ENCODE assay signal across 12 cellular contexts in the genomic region with DNA sequence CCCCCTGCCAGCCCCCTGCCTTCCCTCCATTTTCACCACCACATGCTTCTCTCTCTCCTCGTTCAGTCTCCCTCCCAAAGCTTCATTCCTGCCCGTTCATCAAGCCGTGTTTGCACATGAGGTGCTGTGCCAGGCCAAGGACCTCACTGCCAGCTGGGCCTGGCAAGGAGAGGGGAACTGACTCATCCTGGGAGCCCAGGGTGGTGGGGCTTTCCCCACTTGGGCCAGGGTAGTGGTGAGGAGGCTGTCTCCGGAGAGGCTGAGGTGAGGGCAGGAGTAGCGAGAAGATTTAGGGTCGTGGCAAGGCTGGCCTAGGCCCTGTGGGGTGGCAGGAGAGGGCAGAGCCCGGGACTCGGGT. TPM values are rescaled to one million over a fixed set of nuclear protein-coding genes. Genes with fewer than 3 reads are reported as not detected.
DNase-seq lines count a peak whose midpoint lies in the region; ATAC-seq, FAIRE-seq and TF ChIP-seq lines count a peak whose summit lies in the region.
"Had no signal": no experiment of that assay in that cellular context is flagged by ENCODE, and none has a peak within 500 bp of the region (broad histone marks: within the 10 kb centered on the region; RNA-seq: fewer than 3 reads in every experiment).

No MANE protein-coding gene starts in this region.

- DNase-seq in activated T-cell treated with anti-CD3 and anti-CD28 coated beads, Interleukin-2, amount 50 U/mL, for 72 hours = peak; percentile 19 to 36
- no peak for DNase-seq in activated T-cell treated with anti-CD3 and anti-CD28 coated beads, Interleukin-2, amount 50 U/mL, for 24 hours
- DNase-seq in T1000 (lab: John Stamatoyannopoulos, UW) (peak; percentile 17), kidney (peak; percentile 76), thyroid gland (peak; percentile 49 to 79), NCI-H2107 (lab: John Stamatoyannopoulos, UW) (no peak)
- DNase-seq: BE2C; effector memory CD8-positive, alpha-beta T cell; MM.1S; uterus had no signal

- peaks cover 2 to 3% of the 10 kb centered on the region in 2 donors for H3K9me3 Mint-ChIP-seq in activated T-cell treated with anti-CD3 and anti-CD28 coated beads, Interleukin-2, amount 50 U/mL, for 72 hours
- no peaks in the 10 kb centered on the region for H3K9me3 Mint-ChIP-seq in activated T-cell treated with anti-CD3 and anti-CD28 coated beads, Interleukin-2, amount 50 U/mL, for 24 hours
- H3K9me3 Mint-ChIP-seq: effector memory CD8-positive, alpha-beta T cell had no signal

- H3K4me1 ChIP-seq in kidney (ENCODE audit: control insufficient read depth in 1 of 2, insufficient read depth in 1 of 2, low read depth in 1 of 2, low read length in 2 of 2) (peaks cover 0 to 9% of the 10 kb centered on the region in 2 donors), thyroid gland (peaks cover 24 to 39% of the 10 kb centered on the region in 2 donors)
- H3K4me1 ChIP-seq: BE2C had no signal

- no peaks in the 10 kb centered on the region for H3K9me3 ChIP-seq in kidney (ENCODE audit: control insufficient read depth in 1 of 2, low read length in 2 of 2)
- no peaks in the 10 kb centered on the region for H3K9me3 ChIP-seq in thyroid gland
- H3K9me3 ChIP-seq: BE2C, uterus had no signal

- 59 to 65% methylated on average over 7 to 8 of the region's 8 CpGs for WGBS in thyroid gland, 2 donors

- intact Hi-C loops in kidney (cut with DNase I) (no loop called here), thyroid gland (cut with DNase I) (no loop called here)

- peaks cover 0 to 2% of the 10 kb centered on the region in 2 donors for H3K36me3 Mint-ChIP-seq in activated T-cell treated with anti-CD3 and anti-CD28 coated beads, Interleukin-2, amount 50 U/mL, for 72 hours (ENCODE audit: insufficient read depth in 2 of 2)
- no peaks in the 10 kb centered on the region for H3K36me3 Mint-ChIP-seq in activated T-cell treated with anti-CD3 and anti-CD28 coated beads, Interleukin-2, amount 50 U/mL, for 24 hours (ENCODE audit: low read depth)

- H3K27ac Mint-ChIP-seq in activated T-cell treated with anti-CD3 and anti-CD28 coated beads, Interleukin-2, amount 50 U/mL, for 72 hours = no peak overlapping the region
- no peak overlapping the region for H3K27ac Mint-ChIP-seq in activated T-cell treated with anti-CD3 and anti-CD28 coated beads, Interleukin-2, amount 50 U/mL, for 24 hours
- H3K27ac Mint-ChIP-seq: effector memory CD8-positive, alpha-beta T cell had no signal

- H3K4me3 Mint-ChIP-seq in activated T-cell treated with anti-CD3 and anti-CD28 coated beads, Interleukin-2, amount 50 U/mL, for 72 hours = no peak overlapping the region
- no peak overlapping the region for H3K4me3 Mint-ChIP-seq in activated T-cell treated with anti-CD3 and anti-CD28 coated beads, Interleukin-2, amount 50 U/mL, for 24 hours
- H3K4me3 Mint-ChIP-seq: effector memory CD8-positive, alpha-beta T cell had no signal

- ATAC-seq in activated T-cell treated with anti-CD3 and anti-CD28 coated beads, Interleukin-2, amount 50 U/mL, for 72 hours (replicated peaks in 1 of 2) = peak; percentile 73 to 74
- no peak for ATAC-seq in HG03139 (IDR thresholded peaks at IDR 0.05; ENCODE audit: unreplicated experiment)
- ATAC-seq in GM18520 (IDR thresholded peaks at IDR 0.05; ENCODE audit: unreplicated experiment) = no peak
- ATAC-seq: effector memory CD8-positive, alpha-beta T cell had no signal

- no peak for FAIRE-seq in kidney (lab: Jason Lieb, UNC)

- no peak for TF ChIP-seq POLR2A in thyroid gland (IDR thresholded peaks at IDR 0.05)

- H3K4me1 Mint-ChIP-seq in activated T-cell treated with anti-CD3 and anti-CD28 coated beads, Interleukin-2, amount 50 U/mL, for 72 hours (ENCODE audit: low read depth) = peaks cover 14% of the 10 kb centered on the region
- H3K4me1 Mint-ChIP-seq in activated T-cell treated with anti-CD3 and anti-CD28 coated beads, Interleukin-2, amount 50 U/mL, for 24 hours (ENCODE audit: low read depth) = no peaks in the 10 kb centered on the region

- H3K36me3 ChIP-seq in kidney (ENCODE audit: control insufficient read depth in 1 of 2, insufficient read depth in 2 of 2, low read length in 2 of 2) (no peaks in the 10 kb centered on the region), thyroid gland (no peaks in the 10 kb centered on the region)
- H3K36me3 ChIP-seq: BE2C, uterus had no signal

- H3K4me3 ChIP-seq in kidney (ENCODE audit: low read length in 2 of 2) (no peak overlapping the region), thyroid gland (replicated peaks in 1 of 3) (no peak overlapping the region)
- H3K4me3 ChIP-seq: uterus had no signal

- no peak overlapping the region for H3K27ac ChIP-seq in kidney (ENCODE audit: low read depth in 2 of 2, low read length in 2 of 2)
- peak overlapping the region in 1 of 3 donors; percentile 10 for H3K27ac ChIP-seq in thyroid gland
- H3K27ac ChIP-seq: uterus had no signal

- no peaks in the 10 kb centered on the region for H3K27me3 Mint-ChIP-seq in activated T-cell treated with anti-CD3 and anti-CD28 coated beads, Interleukin-2, amount 50 U/mL, for 72 hours (ENCODE audit: low read depth)
- H3K27me3 Mint-ChIP-seq in activated T-cell treated with anti-CD3 and anti-CD28 coated beads, Interleukin-2, amount 50 U/mL, for 24 hours = no peaks in the 10 kb centered on the region
- H3K27me3 Mint-ChIP-seq: effector memory CD8-positive, alpha-beta T cell had no signal

- no peaks in the 10 kb centered on the region for H3K27me3 ChIP-seq in thyroid gland
- H3K27me3 ChIP-seq: BE2C, uterus had no signal

- TF ChIP-seq CTCF in kidney (IDR thresholded peaks at IDR 0.05; ENCODE audit: borderline replicate concordance, extremely low read depth, insufficient read depth) (no peak), thyroid gland (IDR thresholded peaks at IDR 0.05) (no peak)

- H3K9ac ChIP-seq in kidney (ENCODE audit: low read length in 2 of 2) = no peak overlapping the region

RNA-seq across cellular contexts. Expression of a gene that starts 30.4 kb away (rescaled TPM):
- 10 to 100 TPM; 71.6 to 84.2 TPM for total RNA-seq in activated T-cell treated with anti-CD3 and anti-CD28 coated beads, Interleukin-2, amount 50 U/mL, for 72 hours
- total RNA-seq in kidney = 77.2 TPM
- polyA plus RNA-seq in kidney (ENCODE audit: insufficient read depth, low read depth, low replicate concordance) = 6.5 TPM
- total RNA-seq in thyroid gland = 10 to 100 TPM; 19.6 to 35.4 (median 23.2) TPM

Comparison
In these comparisons a context has a peak if more than half of its experiments do, and no peak if none do; other contexts are left out.
1. DNase-seq: peak in activated T-cell treated with anti-CD3 and anti-CD28 coated beads, Interleukin-2, amount 50 U/mL, for 72 hours (2 of 2), T1000 (single experiment), kidney (single experiment) and thyroid gland (2 of 2); none in activated T-cell treated with anti-CD3 and anti-CD28 coated beads, Interleukin-2, amount 50 U/mL, for 24 hours (single experiment) and NCI-H2107 (single experiment).
2. ATAC-seq: peak in activated T-cell treated with anti-CD3 and anti-CD28 coated beads, Interleukin-2, amount 50 U/mL, for 72 hours (2 of 2); none in HG03139 (single experiment) and GM18520 (single experiment).